ENCODE assay signal across 17 cellular contexts in the genomic region with DNA sequence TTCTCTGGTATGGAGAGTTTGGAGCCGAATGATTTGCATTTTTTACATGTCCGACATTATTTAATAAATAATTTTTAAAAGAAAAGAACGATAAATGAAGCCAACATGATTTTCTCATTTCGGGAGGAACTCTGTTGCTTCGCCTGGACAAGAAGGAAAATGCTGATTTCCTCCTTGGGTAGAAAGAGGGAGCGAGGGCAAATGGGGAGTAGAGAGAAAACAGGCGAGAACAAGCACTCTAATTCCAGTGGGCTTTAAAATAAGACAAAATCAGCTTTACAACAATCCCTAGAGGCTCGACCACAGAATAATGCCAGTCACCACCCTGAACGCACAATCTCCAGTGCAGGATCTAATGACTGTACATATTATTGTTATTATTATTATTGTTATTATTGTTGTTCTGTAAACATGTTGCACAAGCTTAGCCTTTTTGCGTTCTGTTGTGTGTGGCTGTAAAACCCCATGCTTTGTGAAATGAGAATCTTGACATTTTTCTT. TPM values are rescaled to one million over a fixed set of nuclear protein-coding genes. Genes with fewer than 3 reads are reported as not detected.
DNase-seq lines count a peak whose midpoint lies in the region; ATAC-seq, FAIRE-seq and TF ChIP-seq lines count a peak whose summit lies in the region.
"Had no signal": no experiment of that assay in that cellular context is flagged by ENCODE, and none has a peak within 500 bp of the region (broad histone marks: within the 10 kb centered on the region; RNA-seq: fewer than 3 reads in every experiment).

No MANE protein-coding gene starts in this region.

- H3K23ac ChIP-seq in H1 (ENCODE audit: insufficient read length) = no peak overlapping the region

- H3K27me3 Mint-ChIP-seq in CD4-positive, alpha-beta memory T cell = peaks cover 76 to 84% of the 10 kb centered on the region in 2 donors
- peaks cover 80% of the 10 kb centered on the region for H3K27me3 Mint-ChIP-seq in IgD-negative memory B cell
- H3K27me3 Mint-ChIP-seq in neural progenitor cell (ENCODE audit: insufficient read depth, low read depth) = peaks cover 96% of the 10 kb centered on the region
- peaks cover 100% of the 10 kb centered on the region for H3K27me3 Mint-ChIP-seq in nephron progenitor cell (ENCODE audit: low read depth, poor library complexity)

- H3K9me3 ChIP-seq in CD4-positive, alpha-beta memory T cell (ENCODE audit: control insufficient read depth in 1 of 2, low read length in 2 of 2) = no peaks in the 10 kb centered on the region
- H3K9me3 ChIP-seq in H1 (ENCODE audit: insufficient read depth in 2 of 2, low read depth in 1 of 2, low read length in 1 of 2) (no peaks in the 10 kb centered on the region), neural progenitor cell (ENCODE audit: low read depth) (no peaks in the 10 kb centered on the region)
- H3K9me3 ChIP-seq: BE2C had no signal

- no peaks in the 10 kb centered on the region for H3K79me2 ChIP-seq in H1 (ENCODE audit: control insufficient read depth in 1 of 2, insufficient read depth in 2 of 2, low read length in 2 of 2)
- no peaks in the 10 kb centered on the region for H3K79me2 ChIP-seq in neural progenitor cell (ENCODE audit: low read depth)

- peaks cover 0 to 15% of the 10 kb centered on the region in 2 donors for H3K36me3 Mint-ChIP-seq in CD4-positive, alpha-beta memory T cell
- H3K36me3 Mint-ChIP-seq in IgD-negative memory B cell = peaks cover 1% of the 10 kb centered on the region
- no peaks in the 10 kb centered on the region for H3K36me3 Mint-ChIP-seq in neural progenitor cell
- no peaks in the 10 kb centered on the region for H3K36me3 Mint-ChIP-seq in nephron progenitor cell (ENCODE audit: low read depth)

- H3K9me3 Mint-ChIP-seq in CD4-positive, alpha-beta memory T cell = peaks cover 0 to 51% (median 19%) of the 10 kb centered on the region in 8 donors
- H3K9me3 Mint-ChIP-seq in IgD-negative memory B cell = peaks cover 2 to 16% (median 4%) of the 10 kb centered on the region in 3 donors
- peaks cover 2% of the 10 kb centered on the region for H3K9me3 Mint-ChIP-seq in neural progenitor cell
- no peaks in the 10 kb centered on the region for H3K9me3 Mint-ChIP-seq in nephron progenitor cell

- no peak overlapping the region for H3K4me3 ChIP-seq in CD4-positive, alpha-beta memory T cell (ENCODE audit: low read length in 2 of 2)
- H3K4me3 ChIP-seq in H1 (ENCODE audit: extremely low read depth in 1 of 4, insufficient read depth in 2 of 4, low read depth in 3 of 4, low read length in 4 of 4) (no peak overlapping the region), neural progenitor cell (no peak overlapping the region)

- H3F3A ChIP-seq in neural progenitor cell (ENCODE audit: low read depth) = peaks cover 73% of the 10 kb centered on the region

- no peaks in the 10 kb centered on the region for H3K79me1 ChIP-seq in H1 (ENCODE audit: low read depth, low read length)

- H3K4me2 ChIP-seq in H1 (ENCODE audit: insufficient read depth in 1 of 2, low read depth in 2 of 2, low read length in 2 of 2) (no peak overlapping the region; a peak in 1 of 4 replicates), neural progenitor cell (no peak overlapping the region)

- H2BK5ac ChIP-seq in H1 (ENCODE audit: low read depth, low read length) = no peak overlapping the region

- no peaks in the 10 kb centered on the region for H3K36me3 ChIP-seq in CD4-positive, alpha-beta memory T cell (ENCODE audit: insufficient read depth, low read length)
- H3K36me3 ChIP-seq in H1 (ENCODE audit: control insufficient read depth in 2 of 4, insufficient read depth in 4 of 4, low read length in 3 of 4) = 0 out of 8 replicates have a peak, but pooled peaks cover 0 to 3% (median 0%) of the 10 kb centered on the region in 4 experiments
- no peaks in the 10 kb centered on the region for H3K36me3 ChIP-seq in neural progenitor cell
- H3K36me3 ChIP-seq: BE2C had no signal

- H2BK15ac ChIP-seq in H1 (ENCODE audit: low read length) = no peak overlapping the region

- peaks cover 20 to 33% of the 10 kb centered on the region in 2 experiments for H4K20me1 ChIP-seq in H1 (replicated peaks in 1 of 2; ENCODE audit: control insufficient read depth in 1 of 2, insufficient read depth in 2 of 2, low read length in 2 of 2)
- peaks cover 95% of the 10 kb centered on the region for H4K20me1 ChIP-seq in neural progenitor cell (ENCODE audit: low read depth)

- peak overlapping the region; percentile 68; the same call in 1 of the 2 replicates for H2BK12ac ChIP-seq in H1 (ENCODE audit: low read depth, low read length)

- H2AFZ ChIP-seq in H1 (ENCODE audit: low read length) = no peak overlapping the region
- H2AFZ ChIP-seq in neural progenitor cell (replicated peaks) = no peak overlapping the region

- no peak overlapping the region for H2AK5ac ChIP-seq in H1 (ENCODE audit: low read depth, low read length)

- CTCF ChIA-PET in CD4-positive, alpha-beta memory T cell (lab: Charles Lee; ENCODE audit: partially characterized antibody) = no interaction called here
- CTCF ChIA-PET in H1 (lab: Charles Lee; ENCODE audit: partially characterized antibody) = interaction anchor here (0.6 to 12.4 kb wide), 4 partner anchors 14 to 367 kb away, joined by 3 to 198 read pairs (median 4); a partner anchor contains a TSS

- no peak overlapping the region for H2BK120ac ChIP-seq in H1 (replicated peaks; ENCODE audit: low read depth, low read length)

- no peak overlapping the region for H3K27ac ChIP-seq in CD4-positive, alpha-beta memory T cell (ENCODE audit: low read depth, low read length)
- H3K27ac ChIP-seq in H1 (ENCODE audit: low read depth, low read length) = no peak overlapping the region
- H3K27ac ChIP-seq in neural progenitor cell = no peak overlapping the region

- peaks cover 14% of the 10 kb centered on the region; the same call in 1 of the 2 replicates for H3K23me2 ChIP-seq in H1 (ENCODE audit: low read depth, low read length)

- TF ChIP-seq EP300 in H1 (IDR thresholded peaks at IDR 0.05; ENCODE audit: borderline replicate concordance in 1 of 2, low read depth in 2 of 2, low read length in 2 of 2) = no peak

- no peak for TF ChIP-seq CTCF in H1 (IDR thresholded peaks at IDR 0.05; ENCODE audit: control extremely low read depth in 1 of 3, insufficient read depth in 1 of 3, low read depth in 1 of 3, low read length in 3 of 3)
- TF ChIP-seq CTCF in neural progenitor cell (IDR thresholded peaks at IDR 0.05) = no peak
- no peak for TF ChIP-seq CTCF in nephron progenitor cell (IDR thresholded peaks at IDR 0.05)

- WGBS in H1 (ENCODE audit: extremely low coverage in 1 of 2, insufficient coverage in 1 of 2, insufficient read length in 1 of 2, insufficient replicate concordance in 2 of 2, low coverage in 1 of 2, low lambda C conversion rate in 2 of 2, missing lambda C conversion rate in 1 of 2), 2 experiments = 17% methylated on average over 10 of the region's 10 CpGs; no CpG with 5 or more reads in 1 of the 2 experiments

- H2BK20ac ChIP-seq in H1 (ENCODE audit: low read length) = no peak overlapping the region

- no peak overlapping the region for H4K91ac ChIP-seq in H1 (replicated peaks; ENCODE audit: insufficient read length, low read length)

- POLR2A ChIA-PET in CD4-positive, alpha-beta memory T cell (lab: Charles Lee; ENCODE audit: partially characterized antibody) = interaction anchor here (1.4 to 14.0 kb wide), 2 partner anchors 12 to 402 kb away, joined by 3 to 186 read pairs; a partner anchor contains a TSS
- POLR2A ChIA-PET in H1 (lab: Charles Lee; ENCODE audit: partially characterized antibody) = interaction anchor here (1.0 to 14.0 kb wide), 2 partner anchors 13 to 195 kb away, joined by 3 to 184 read pairs; a partner anchor contains a TSS

- H3K56ac ChIP-seq in H1 (replicated peaks; ENCODE audit: insufficient read length, low read depth, low read length) = no peak overlapping the region

- H3K9ac ChIP-seq in H1 (replicated peaks in 1 of 4; ENCODE audit: extremely low read depth in 1 of 4, low read depth in 3 of 4, low read length in 3 of 4) = no peak overlapping the region
- no peak overlapping the region for H3K9ac ChIP-seq in neural progenitor cell

- peaks cover 57% of the 10 kb centered on the region for H3K4me1 ChIP-seq in CD4-positive, alpha-beta memory T cell (ENCODE audit: insufficient read depth, low read length)
- peaks cover 0 to 43% (median 22%) of the 10 kb centered on the region in 4 experiments; a peak in 6 of 7 replicates for H3K4me1 ChIP-seq in H1 (replicated peaks in 1 of 4; ENCODE audit: control insufficient read depth in 3 of 4, insufficient read depth in 4 of 4, low read length in 3 of 4)
- H3K4me1 ChIP-seq in neural progenitor cell = peaks cover 35% of the 10 kb centered on the region
- H3K4me1 ChIP-seq: BE2C had no signal

- H3K4me1 Mint-ChIP-seq in CD4-positive, alpha-beta memory T cell = peaks cover 25 to 76% (median 41%) of the 10 kb centered on the region in 4 donors
- H3K4me1 Mint-ChIP-seq in IgD-negative memory B cell = peaks cover 13 to 21% (median 13%) of the 10 kb centered on the region in 3 donors
- H3K4me1 Mint-ChIP-seq in neural progenitor cell = peaks cover 41% of the 10 kb centered on the region
- H3K4me1 Mint-ChIP-seq in nephron progenitor cell = peaks cover 47% of the 10 kb centered on the region

- no peak overlapping the region for H4K5ac ChIP-seq in H1 (ENCODE audit: insufficient read length, low read depth, low read length)

- H3K27ac Mint-ChIP-seq in CD4-positive, alpha-beta memory T cell = peak overlapping the region in 5 of 7 donors; percentile 26 to 99 (median 92)
- peak overlapping the region; percentile 91 to 100 (median 98) for H3K27ac Mint-ChIP-seq in IgD-negative memory B cell
- H3K27ac Mint-ChIP-seq in neural progenitor cell = no peak overlapping the region
- H3K27ac Mint-ChIP-seq in nephron progenitor cell = no peak overlapping the region

- no peak overlapping the region for H3K4ac ChIP-seq in H1 (replicated peaks; ENCODE audit: insufficient read length, low read depth, low read length)

- peaks cover 100% of the 10 kb centered on the region for H3K27me3 ChIP-seq in CD4-positive, alpha-beta memory T cell (ENCODE audit: insufficient read depth, low read length)
- H3K27me3 ChIP-seq in H1 (replicated peaks in 1 of 4; ENCODE audit: control insufficient read depth in 3 of 4, extremely low read depth in 1 of 4, insufficient read depth in 3 of 4, low read length in 3 of 4) = peaks cover 90 to 100% (median 97%) of the 10 kb centered on the region in 4 experiments
- H3K27me3 ChIP-seq in neural progenitor cell = peaks cover 100% of the 10 kb centered on the region

- no peak for ATAC-seq in GM21526 (IDR thresholded peaks at IDR 0.05; ENCODE audit: low FRiP score, unreplicated experiment)
- ATAC-seq: HCT116, Right ventricle myocardium inferior had no signal

- peak overlapping the region in 2 of 8 donors; percentile 10 to 62 for H3K4me3 Mint-ChIP-seq in CD4-positive, alpha-beta memory T cell
- H3K4me3 Mint-ChIP-seq in IgD-negative memory B cell = peak overlapping the region in 2 of 4 donors; percentile 77 to 80
- H3K4me3 Mint-ChIP-seq in neural progenitor cell = no peak overlapping the region
- no peak overlapping the region for H3K4me3 Mint-ChIP-seq in nephron progenitor cell

- H3K18ac ChIP-seq in H1 (ENCODE audit: extremely low read depth, low read length) = no peak overlapping the region

- DNase-seq in CD4-positive, alpha-beta memory T cell = peak in 2 of 5 donors; percentile 8 to 20
- DNase-seq in H1 (ENCODE audit: low read depth in 1 of 2, low spot score in 2 of 2) (no peak), neural progenitor cell (ENCODE audit: low spot score) (peak; percentile 4), UCSD-AML1 (lab: John Stamatoyannopoulos, UW; ENCODE audit: unreplicated experiment) (no peak), nephron progenitor cell (no peak), occipital lobe (lab: John Stamatoyannopoulos, UW) (no peak)
- DNase-seq: BE2C, DMS 273 treated with DMSO at 0.1 percent for 48 hours, KBM-7, NCI-H1436 treated with DMSO at 0.1 percent for 48 hours, NCI-H2107, NCI-H2227 treated with DMSO at 0.1 percent for 48 hours, NCI-H524 had no signal

- no peak for FAIRE-seq in H1 (lab: Jason Lieb, UNC)

- TF ChIP-seq POLR2A in H1 (IDR thresholded peaks at IDR 0.05; ENCODE audit: control extremely low read depth in 1 of 2, low read depth in 2 of 2, low read length in 2 of 2) = no peak

- intact Hi-C loops in CD4-positive, alpha-beta memory T cell (cut with micrococcal nuclease) = loop anchor here (10.0 kb wide), 1 partner anchor 1264 kb away; no protein-coding TSS in a partner anchor

- no peak overlapping the region for H4K8ac ChIP-seq in H1 (ENCODE audit: extremely low read depth, insufficient read depth, low read length)

- TF ChIP-seq RAD21 in H1 (IDR thresholded peaks at IDR 0.05 in 1 of 2, conservative IDR thresholded peaks at IDR 0.05 in 1 of 2; ENCODE audit: low read depth in 2 of 2, low read length in 2 of 2) = no peak

- H3K14ac ChIP-seq in H1 (ENCODE audit: insufficient read length) = no peak overlapping the region

RNA-seq across cellular contexts. Expression of a gene that starts 3.7 kb away (rescaled TPM):
- not detected for total RNA-seq in CD4-positive, alpha-beta memory T cell
- not detected for polyA plus RNA-seq in CD4-positive, alpha-beta memory T cell
- not detected for polyA plus RNA-seq in IgD-negative memory B cell
- total RNA-seq in H1 (2021; fragmentation: NEBNext Ultra II Directional; extraction: Animal tissue kit (Norgen Biotek cat#: 25700)) = not detected in 2 replicates
- 0.05 and 0.11 TPM in 2 replicates for polyA plus RNA-seq in H1 (2011; rRNA removed)
- polyA plus RNA-seq in H1 (2011; cell fraction: cytosol; rRNA removed) = 0.08 TPM
- 0.07 TPM for polyA plus RNA-seq in H1 (2011; cell fraction: nucleus; rRNA removed)
- not detected in 4 replicates for polyA plus RNA-seq in H1 (2012, experiment 1 of 2)
- polyA plus RNA-seq in H1 (2012, experiment 2 of 2) = not detected
- polyA plus RNA-seq in H1 (2013, experiment 1 of 2) = 0.04 TPM
- polyA plus RNA-seq in H1 (2013, experiment 2 of 2) = 0.22 TPM
- polyA minus RNA-seq in H1 (2011; rRNA and poly(A)+ RNA removed) = 0.19 TPM in 1 of 2 replicates, not detected in the other
- not detected for polyA minus RNA-seq in H1 (2011; cell fraction: cytosol; rRNA and poly(A)+ RNA removed)
- not detected for polyA minus RNA-seq in H1 (2011; cell fraction: nucleus; rRNA and poly(A)+ RNA removed)
- not detected in 2 replicates for total RNA-seq in neural progenitor cell (ENCODE audit: low replicate concordance)
- 21.4 TPM for total RNA-seq in occipital lobe
- total RNA-seq: Right ventricle myocardium inferior had no signal

RNA-seq across cellular contexts. Expression of a gene that starts 13.6 kb away (rescaled TPM):
- total RNA-seq in CD4-positive, alpha-beta memory T cell = not detected
- polyA plus RNA-seq in CD4-positive, alpha-beta memory T cell = not detected
- polyA plus RNA-seq in IgD-negative memory B cell (not detected), H1 (2011; rRNA removed) (0.05 TPM in 1 of 2 replicates, not detected in the other)
- total RNA-seq in H1 (2021; fragmentation: NEBNext Ultra II Directional; extraction: Animal tissue kit (Norgen Biotek cat#: 25700)) = 0.13 and 0.45 TPM in 2 replicates
- polyA plus RNA-seq in H1 (2011; cell fraction: cytosol; rRNA removed) = not detected
- polyA plus RNA-seq in H1 (2011; cell fraction: nucleus; rRNA removed) = 0.56 TPM
- 0.11 TPM in 1 of 4 replicates, not detected in the others for polyA plus RNA-seq in H1 (2012, experiment 1 of 2)
- not detected for polyA plus RNA-seq in H1 (2012, experiment 2 of 2)
- polyA plus RNA-seq in H1 (2013, experiment 1 of 2) = 0.06 TPM
- polyA plus RNA-seq in H1 (2013, experiment 2 of 2) = 0.06 TPM
- not detected in 2 replicates for polyA minus RNA-seq in H1 (2011; rRNA and poly(A)+ RNA removed)
- not detected for polyA minus RNA-seq in H1 (2011; cell fraction: cytosol; rRNA and poly(A)+ RNA removed)
- polyA minus RNA-seq in H1 (2011; cell fraction: nucleus; rRNA and poly(A)+ RNA removed) = 0.50 TPM
- total RNA-seq in neural progenitor cell (ENCODE audit: low replicate concordance) (0.19 TPM in 1 of 2 replicates, not detected in the other), occipital lobe (3.3 TPM)
- total RNA-seq: Right ventricle myocardium inferior had no signal

Comparison
In these comparisons a context has a peak if more than half of its experiments do, and no peak if none do; other contexts are left out.
1. H3K27ac Mint-ChIP-seq: peak in CD4-positive, alpha-beta memory T cell (5 of 7) and IgD-negative memory B cell (3 of 3); none in neural progenitor cell (single experiment) and nephron progenitor cell (single experiment).
2. RNA of a gene that starts 3.7 kb away (total RNA-seq): 21.4 TPM in occipital lobe (single experiment); not detected in CD4-positive, alpha-beta memory T cell, not detected in H1 and not detected in neural progenitor cell; every median in the first group is over 10 times any median in the second.